Comparison of ENCODE assay signal across 2 cellular contexts in the genomic region with DNA sequence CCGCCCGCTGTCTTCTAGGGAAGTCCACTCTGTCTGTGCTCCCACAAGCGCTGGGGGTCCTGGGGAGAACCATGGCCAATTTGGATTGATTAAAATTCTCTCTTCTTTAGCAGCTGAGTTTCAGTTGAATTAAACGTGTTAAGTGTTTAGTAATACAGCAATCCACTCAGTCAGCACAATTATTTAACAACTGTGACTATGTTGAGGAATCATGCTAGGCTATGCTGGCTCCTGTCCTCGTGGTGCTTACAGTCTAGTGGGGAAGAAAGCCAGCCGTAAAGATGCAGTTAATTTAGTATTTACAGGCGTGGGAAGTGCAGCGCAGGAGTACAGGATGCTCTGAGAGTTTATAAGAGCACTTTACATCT.
TF ChIP-seq lines count a peak whose summit lies in the region.

No MANE protein-coding gene starts in this region.

TF ChIP-seq in HEK293, 187 proteins besides CTCF, POLR2A, EP300 and RAD21 (continued from another document):
- TF ChIP-seq ZNF23 (tag by site-specific recombination; IDR thresholded peaks at IDR 0.05; ENCODE audit: borderline replicate concordance) (no peak), ZNF664 (tag by site-specific recombination; IDR thresholded peaks at IDR 0.05) (no peak), ZNF707 (tag by site-specific recombination; IDR thresholded peaks at IDR 0.05) (no peak), ZNF404 (tag by site-specific recombination; IDR thresholded peaks at IDR 0.05) (no peak), ZNF174 (tag by site-specific recombination; IDR thresholded peaks at IDR 0.05) (no peak)
- TF ChIP-seq, protein P1, sequence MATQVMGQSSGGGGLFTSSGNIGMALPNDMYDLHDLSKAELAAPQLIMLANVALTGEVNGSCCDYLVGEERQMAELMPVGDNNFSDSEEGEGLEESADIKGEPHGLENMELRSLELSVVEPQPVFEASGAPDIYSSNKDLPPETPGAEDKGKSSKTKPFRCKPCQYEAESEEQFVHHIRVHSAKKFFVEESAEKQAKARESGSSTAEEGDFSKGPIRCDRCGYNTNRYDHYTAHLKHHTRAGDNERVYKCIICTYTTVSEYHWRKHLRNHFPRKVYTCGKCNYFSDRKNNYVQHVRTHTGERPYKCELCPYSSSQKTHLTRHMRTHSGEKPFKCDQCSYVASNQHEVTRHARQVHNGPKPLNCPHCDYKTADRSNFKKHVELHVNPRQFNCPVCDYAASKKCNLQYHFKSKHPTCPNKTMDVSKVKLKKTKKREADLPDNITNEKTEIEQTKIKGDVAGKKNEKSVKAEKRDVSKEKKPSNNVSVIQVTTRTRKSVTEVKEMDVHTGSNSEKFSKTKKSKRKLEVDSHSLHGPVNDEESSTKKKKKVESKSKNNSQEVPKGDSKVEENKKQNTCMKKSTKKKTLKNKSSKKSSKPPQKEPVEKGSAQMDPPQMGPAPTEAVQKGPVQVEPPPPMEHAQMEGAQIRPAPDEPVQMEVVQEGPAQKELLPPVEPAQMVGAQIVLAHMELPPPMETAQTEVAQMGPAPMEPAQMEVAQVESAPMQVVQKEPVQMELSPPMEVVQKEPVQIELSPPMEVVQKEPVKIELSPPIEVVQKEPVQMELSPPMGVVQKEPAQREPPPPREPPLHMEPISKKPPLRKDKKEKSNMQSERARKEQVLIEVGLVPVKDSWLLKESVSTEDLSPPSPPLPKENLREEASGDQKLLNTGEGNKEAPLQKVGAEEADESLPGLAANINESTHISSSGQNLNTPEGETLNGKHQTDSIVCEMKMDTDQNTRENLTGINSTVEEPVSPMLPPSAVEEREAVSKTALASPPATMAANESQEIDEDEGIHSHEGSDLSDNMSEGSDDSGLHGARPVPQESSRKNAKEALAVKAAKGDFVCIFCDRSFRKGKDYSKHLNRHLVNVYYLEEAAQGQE (tag by site-specific recombination; IDR thresholded peaks at IDR 0.05) = no peak
- TF ChIP-seq, protein P2, sequence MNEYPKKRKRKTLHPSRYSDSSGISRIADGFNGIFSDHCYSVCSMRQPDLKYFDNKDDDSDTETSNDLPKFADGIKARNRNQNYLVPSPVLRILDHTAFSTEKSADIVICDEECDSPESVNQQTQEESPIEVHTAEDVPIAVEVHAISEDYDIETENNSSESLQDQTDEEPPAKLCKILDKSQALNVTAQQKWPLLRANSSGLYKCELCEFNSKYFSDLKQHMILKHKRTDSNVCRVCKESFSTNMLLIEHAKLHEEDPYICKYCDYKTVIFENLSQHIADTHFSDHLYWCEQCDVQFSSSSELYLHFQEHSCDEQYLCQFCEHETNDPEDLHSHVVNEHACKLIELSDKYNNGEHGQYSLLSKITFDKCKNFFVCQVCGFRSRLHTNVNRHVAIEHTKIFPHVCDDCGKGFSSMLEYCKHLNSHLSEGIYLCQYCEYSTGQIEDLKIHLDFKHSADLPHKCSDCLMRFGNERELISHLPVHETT (tag by site-specific recombination; IDR thresholded peaks at IDR 0.05) = no peak
TF ChIP-seq in HEK293: peak in this region for 0.

TF ChIP-seq in H1, 55 proteins besides CTCF, POLR2A, EP300 and RAD21 (continued from another document):
- TF ChIP-seq, protein P3, sequence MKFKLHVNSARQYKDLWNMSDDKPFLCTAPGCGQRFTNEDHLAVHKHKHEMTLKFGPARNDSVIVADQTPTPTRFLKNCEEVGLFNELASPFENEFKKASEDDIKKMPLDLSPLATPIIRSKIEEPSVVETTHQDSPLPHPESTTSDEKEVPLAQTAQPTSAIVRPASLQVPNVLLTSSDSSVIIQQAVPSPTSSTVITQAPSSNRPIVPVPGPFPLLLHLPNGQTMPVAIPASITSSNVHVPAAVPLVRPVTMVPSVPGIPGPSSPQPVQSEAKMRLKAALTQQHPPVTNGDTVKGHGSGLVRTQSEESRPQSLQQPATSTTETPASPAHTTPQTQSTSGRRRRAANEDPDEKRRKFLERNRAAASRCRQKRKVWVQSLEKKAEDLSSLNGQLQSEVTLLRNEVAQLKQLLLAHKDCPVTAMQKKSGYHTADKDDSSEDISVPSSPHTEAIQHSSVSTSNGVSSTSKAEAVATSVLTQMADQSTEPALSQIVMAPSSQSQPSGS (IDR thresholded peaks at IDR 0.05; ENCODE audit: low read length) = no peak
- TF ChIP-seq SP1 (IDR thresholded peaks at IDR 0.05; ENCODE audit: low read depth, low read length) = no peak
- no peak for TF ChIP-seq GTF2F1 (IDR thresholded peaks at IDR 0.05; ENCODE audit: borderline replicate concordance, low read depth, low read length)
- TF ChIP-seq BCL11A (IDR thresholded peaks at IDR 0.05; ENCODE audit: low read depth in 2 of 2, low read length in 2 of 2) = no peak
- TF ChIP-seq KDM5A (IDR thresholded peaks at IDR 0.05; ENCODE audit: low read length) = no peak
- TF ChIP-seq RNF2 (IDR thresholded peaks at IDR 0.05; ENCODE audit: borderline replicate concordance, low read depth, low read length, missing control alignments, poor library complexity, severe bottlenecking) = no peak
- no peak for TF ChIP-seq RXRA (IDR thresholded peaks at IDR 0.05; ENCODE audit: insufficient read depth, low read depth, low read length)
- no peak for TF ChIP-seq TEAD4 (IDR thresholded peaks at IDR 0.05; ENCODE audit: low read depth, low read length)
TF ChIP-seq in H1: peak in this region for 0.
